In the genomic region with DNA sequence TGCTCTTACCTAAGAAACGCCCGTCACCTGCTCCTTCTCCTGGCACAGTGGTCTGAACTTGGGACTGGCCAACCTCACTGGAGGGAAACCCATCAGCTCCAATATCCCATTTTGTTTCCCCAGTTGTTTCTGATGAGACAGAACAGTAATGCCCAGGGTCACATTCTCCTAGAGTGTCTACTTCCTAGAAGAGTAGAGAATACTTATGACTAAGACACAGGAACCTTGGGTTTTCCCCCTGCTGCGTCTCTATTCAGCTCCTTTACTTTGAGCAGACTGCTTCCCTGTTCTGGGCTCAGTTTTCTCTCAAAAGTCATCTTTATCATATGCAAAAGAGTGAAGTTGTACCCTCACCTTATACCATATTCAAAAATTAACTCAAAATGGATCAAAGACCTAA, we compare ENCODE assay signal across 17 cellular contexts.
DNase-seq lines count a peak whose midpoint lies in the region; ATAC-seq and TF ChIP-seq lines count a peak whose summit lies in the region.
"Had no signal": no experiment of that assay in that cellular context is flagged by ENCODE, and none has a peak within 500 bp of the region (broad histone marks: within the 10 kb centered on the region; RNA-seq: fewer than 3 reads in every experiment).

No MANE protein-coding gene starts in this region.

- H3K27me3 ChIP-seq in OCI-LY3 (ENCODE audit: low read depth, low read length) (no peaks in the 10 kb centered on the region), esophagus muscularis mucosa (no peaks in the 10 kb centered on the region)

- H3K9me3 ChIP-seq in OCI-LY3 (ENCODE audit: insufficient read depth, low read length) (no peaks in the 10 kb centered on the region), esophagus muscularis mucosa (no peaks in the 10 kb centered on the region)

- H4K20me1 ChIP-seq in OCI-LY3 (ENCODE audit: insufficient read depth, low read length), result no peaks in the 10 kb centered on the region

- no peak overlapping the region for H2AFZ ChIP-seq in OCI-LY3 (ENCODE audit: low read depth, low read length)

- H3K36me3 Mint-ChIP-seq in activated naive CD4-positive, alpha-beta T cell treated with anti-CD3 and anti-CD28 coated beads, Interleukin-2, amount 50 U/mL, for 72 hours, result no peaks in the 10 kb centered on the region
- H3K36me3 Mint-ChIP-seq: CD14-positive monocyte; CD8-positive, alpha-beta T cell had no signal

- TF ChIP-seq CTCF in OCI-LY3 (IDR thresholded peaks at IDR 0.05; ENCODE audit: low read depth, low read length) (no peak), esophagus muscularis mucosa (IDR thresholded peaks at IDR 0.05) (no peak)

- ATAC-seq in activated naive CD4-positive, alpha-beta T cell treated with anti-CD3 and anti-CD28 coated beads, Interleukin-2, amount 50 U/mL, for 72 hours, result peak; percentile 55 to 81
- no peak for ATAC-seq in GM21737 (IDR thresholded peaks at IDR 0.05; ENCODE audit: unreplicated experiment)
- ATAC-seq: CD8-positive, alpha-beta T cell had no signal

- H3K36me3 ChIP-seq in OCI-LY3 (replicated peaks; ENCODE audit: low read depth, low read length) (no peaks in the 10 kb centered on the region), esophagus muscularis mucosa (no peaks in the 10 kb centered on the region)

- intact Hi-C loops in esophagus muscularis mucosa (cut with DNase I), result no loop called here

- H3K4me3 ChIP-seq in OCI-LY3 (ENCODE audit: low read length) (no peak overlapping the region), esophagus muscularis mucosa (no peak overlapping the region)

- H3K4me1 ChIP-seq in OCI-LY3 (ENCODE audit: low read length) (peaks cover 10% of the 10 kb centered on the region), esophagus muscularis mucosa (peaks cover 0 to 9% (median 4%) of the 10 kb centered on the region in 4 donors)

- H3K79me2 ChIP-seq in OCI-LY3 (ENCODE audit: low read length), result no peaks in the 10 kb centered on the region

- 85% methylated on average over 3 of the region's 3 CpGs for WGBS in esophagus muscularis mucosa

- TF ChIP-seq EP300 in esophagus muscularis mucosa (IDR thresholded peaks at IDR 0.05), result no peak

- no peak overlapping the region for H3K9ac ChIP-seq in OCI-LY3 (ENCODE audit: low read length)

- H3K27ac Mint-ChIP-seq in activated naive CD4-positive, alpha-beta T cell treated with anti-CD3 and anti-CD28 coated beads, Interleukin-2, amount 50 U/mL, for 72 hours, result no peak overlapping the region
- H3K27ac Mint-ChIP-seq: B cell; CD14-positive monocyte; CD8-positive, alpha-beta T cell; HFFc6 had no signal

- H3K9me3 Mint-ChIP-seq in activated naive CD4-positive, alpha-beta T cell treated with anti-CD3 and anti-CD28 coated beads, Interleukin-2, amount 50 U/mL, for 72 hours, result no peaks in the 10 kb centered on the region
- H3K9me3 Mint-ChIP-seq: CD8-positive, alpha-beta T cell; HFFc6 had no signal

- H3K4me2 ChIP-seq in OCI-LY3 (ENCODE audit: low read length), result peak overlapping the region; percentile 20

- no peak for DNase-seq in activated naive CD4-positive, alpha-beta T cell treated with anti-CD3 and anti-CD28 coated beads, Interleukin-2, amount 50 U/mL, for 72 hours (ENCODE audit: low spot score in 2 of 2)
- no peak for DNase-seq in activated naive CD4-positive, alpha-beta T cell (lab: John Stamatoyannopoulos, UW)
- peak; percentile 70 for DNase-seq in esophagus muscularis mucosa (ENCODE audit: extremely low spot score)
- DNase-seq in AG08395 (ENCODE audit: low spot score), result no peak
- DNase-seq in glomerular visceral epithelial cell (ENCODE audit: extremely low spot score), result no peak
- DNase-seq: ACHN; CD8-positive, alpha-beta T cell; COR-L47; DMS153; DND-41; HCEC 1CT; HFFc6 had no signal

- no peak for TF ChIP-seq POLR2A in esophagus muscularis mucosa (IDR thresholded peaks at IDR 0.05; ENCODE audit: low read depth)

- no peak overlapping the region for H3K27ac ChIP-seq in OCI-LY3 (ENCODE audit: low read length)
- no peak overlapping the region for H3K27ac ChIP-seq in esophagus muscularis mucosa (replicated peaks in 1 of 4)
- H3K27ac ChIP-seq: HL-60 had no signal
